28 cellular contexts compared by ENCODE assay signal in the genomic region with DNA sequence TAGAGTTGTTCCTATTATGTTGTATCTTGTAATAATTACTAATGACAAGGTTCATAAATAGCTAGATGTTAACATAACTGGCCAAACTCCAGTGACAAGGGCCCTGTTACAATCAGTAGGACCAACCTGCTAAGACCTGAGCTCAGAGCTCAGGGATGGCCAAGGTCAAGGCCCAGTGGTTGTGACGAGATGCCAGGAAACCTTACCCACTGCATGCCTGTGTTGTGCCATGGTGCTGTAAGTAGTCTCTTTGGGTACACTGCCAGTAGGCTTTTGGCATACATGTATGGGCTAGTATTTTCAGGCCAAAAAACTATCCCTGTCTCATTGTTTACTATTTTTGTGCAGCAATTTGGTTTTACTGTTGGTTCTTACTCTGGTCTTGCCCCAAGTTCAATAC. TPM values are rescaled to one million over a fixed set of nuclear protein-coding genes. Genes with fewer than 3 reads are reported as not detected.
A peak's percentile ranks its signal among the peaks of the same experiment; 100 is the strongest.
DNase-seq lines count a peak whose midpoint lies in the region; TF ChIP-seq lines count a peak whose summit lies in the region.
"Had no signal": no experiment of that assay in that cellular context is flagged by ENCODE, and none has a peak within 500 bp of the region (broad histone marks: within the 10 kb centered on the region; RNA-seq: fewer than 3 reads in every experiment).

No MANE protein-coding gene starts in this region.

- H3K4me1 ChIP-seq in left ventricle myocardium inferior (peaks cover 5% of the 10 kb centered on the region), spleen (no peaks in the 10 kb centered on the region)
- H3K4me1 ChIP-seq: SJCRH30 had no signal

- TF ChIP-seq POLR2A in spleen (IDR thresholded peaks at IDR 0.05) = no peak

- peak overlapping the region; percentile 86 for H3K27ac ChIP-seq in VCaP
- peak overlapping the region; percentile 58 for H3K27ac ChIP-seq in cingulate gyrus (ENCODE audit: low read depth, low read length)
- peak overlapping the region; percentile 40 for H3K27ac ChIP-seq in left ventricle myocardium inferior (replicated peaks)
- H3K27ac ChIP-seq in substantia nigra (ENCODE audit: low read depth, low read length, poor library complexity, severe bottlenecking) = peak overlapping the region; percentile 43
- H3K27ac ChIP-seq in spleen = no peak overlapping the region
- H3K27ac ChIP-seq: SJCRH30 had no signal

- DNase-seq in left ventricle myocardium inferior = no peak
- no peak for DNase-seq in substantia nigra (lab: John Stamatoyannopoulos, UW)
- no peak for DNase-seq in activated naive CD4-positive, alpha-beta T cell treated with anti-CD3 and anti-CD28 coated beads, Interleukin-2, amount 50 U/mL, for 16 hours
- no peak for DNase-seq in cortex of kidney (lab: John Stamatoyannopoulos, UW)
- no peak for DNase-seq in spleen
- DNase-seq: CD8-positive, alpha-beta memory T cell; DMS 273 treated with DMSO at 0.1 percent for 48 hours; DMS79; EL; GDM1; GOT3; HFFc6; IMR-90; KG1; MG63; NCI-H1105 treated with DMSO at 0.1 percent for 48 hours; NCI-H146; NCI-H2029; NCI-H446; NCI-H524 treated with DMSO at 0.1 percent for 48 hours; NCI-H774; SJCRH30 had no signal

- H3K27me3 ChIP-seq in left ventricle myocardium inferior (ENCODE audit: low read depth) (no peaks in the 10 kb centered on the region), spleen (replicated peaks in 1 of 7) (no peaks in the 10 kb centered on the region)
- H3K27me3 ChIP-seq: MG63, SJCRH30 had no signal

- intact Hi-C loops in left ventricle myocardium inferior (cut with micrococcal nuclease) = no loop called here
- intact Hi-C loops in spleen (cut with DNase I; ENCODE audit: low total_unique reads) = no loop called here

- no peak overlapping the region for H3K4me3 ChIP-seq in left ventricle myocardium inferior
- H3K4me3 ChIP-seq in spleen = no peak overlapping the region
- H3K4me3 ChIP-seq: GM12878, HAP-1, MG63, SJCRH30 had no signal

- TF ChIP-seq CTCF in VCaP (conservative IDR thresholded peaks at IDR 0.05) (no peak), left ventricle myocardium inferior (IDR thresholded peaks at IDR 0.05; ENCODE audit: borderline replicate concordance) (no peak), spleen (IDR thresholded peaks at IDR 0.05 in 8 of 11, conservative IDR thresholded peaks at IDR 0.05 in 3 of 11) (no peak)

- H3K36me3 ChIP-seq in left ventricle myocardium inferior = peaks cover 24% of the 10 kb centered on the region
- H3K36me3 ChIP-seq in spleen = peaks cover 0 to 25% (median 0%) of the 10 kb centered on the region in 6 donors
- H3K36me3 ChIP-seq: SJCRH30 had no signal

- 60 to 89% (median 74%) methylated on average over 1 of the region's 1 CpG for WGBS in spleen, 5 donors

- no peaks in the 10 kb centered on the region for H3K9me3 ChIP-seq in left ventricle myocardium inferior (replicated peaks)
- H3K9me3 ChIP-seq in spleen = no peaks in the 10 kb centered on the region
- H3K9me3 ChIP-seq: HAP-1, MG63, SJCRH30 had no signal

RNA-seq across cellular contexts. Expression of a gene that starts 7.9 kb away (rescaled TPM):
- total RNA-seq in left ventricle myocardium inferior = 0.33 TPM
- total RNA-seq in spleen = not detected
- under 1 TPM in 2 of 3 donors, not detected in 1; 0.06 to 0.09 TPM for polyA plus RNA-seq in spleen
- total RNA-seq: A673; CD8-positive, alpha-beta memory T cell; GM12878; HFFc6; IMR-90; SJCRH30 had no signal
- polyA plus RNA-seq: CD14-positive monocyte; CD8-positive, alpha-beta memory T cell; IMR-90 had no signal

RNA-seq across cellular contexts. Expression of a gene that starts 15.3 kb away (rescaled TPM):
- total RNA-seq in left ventricle myocardium inferior (15.6 TPM), spleen (100 to 1,000 TPM in 1 of 7 donors, 10 to 100 TPM in 6; 43.9 to 136 (median 62.6) TPM)
- 10 to 100 TPM; 47.9 to 75.3 (median 68.5) TPM for polyA plus RNA-seq in spleen

RNA-seq across cellular contexts. Expression of a gene that starts 22.6 kb away (rescaled TPM):
- total RNA-seq in left ventricle myocardium inferior = 28.2 TPM
- 10 to 100 TPM; 29.2 to 60.6 (median 40.4) TPM for total RNA-seq in spleen
- 10 to 100 TPM in 2 of 3 donors, 1 to 10 TPM in 1; 8.4 to 13.7 (median 10.8) TPM for polyA plus RNA-seq in spleen

RNA-seq across cellular contexts. Expression of a gene that starts 45.4 kb away (rescaled TPM):
- total RNA-seq in left ventricle myocardium inferior = 33.8 TPM
- total RNA-seq in spleen = 10 to 100 TPM; 18.9 to 48.6 (median 37.5) TPM
- polyA plus RNA-seq in spleen = 10 to 100 TPM; 16.6 to 27.3 (median 25.4) TPM

Comparison
In these comparisons a context has a peak if more than half of its experiments do, and no peak if none do; other contexts are left out.
1. H3K27ac ChIP-seq: peak in VCaP (single experiment), cingulate gyrus (single experiment), left ventricle myocardium inferior (single experiment) and substantia nigra (single experiment); none in spleen (0 of 8).